In the genomic region with DNA sequence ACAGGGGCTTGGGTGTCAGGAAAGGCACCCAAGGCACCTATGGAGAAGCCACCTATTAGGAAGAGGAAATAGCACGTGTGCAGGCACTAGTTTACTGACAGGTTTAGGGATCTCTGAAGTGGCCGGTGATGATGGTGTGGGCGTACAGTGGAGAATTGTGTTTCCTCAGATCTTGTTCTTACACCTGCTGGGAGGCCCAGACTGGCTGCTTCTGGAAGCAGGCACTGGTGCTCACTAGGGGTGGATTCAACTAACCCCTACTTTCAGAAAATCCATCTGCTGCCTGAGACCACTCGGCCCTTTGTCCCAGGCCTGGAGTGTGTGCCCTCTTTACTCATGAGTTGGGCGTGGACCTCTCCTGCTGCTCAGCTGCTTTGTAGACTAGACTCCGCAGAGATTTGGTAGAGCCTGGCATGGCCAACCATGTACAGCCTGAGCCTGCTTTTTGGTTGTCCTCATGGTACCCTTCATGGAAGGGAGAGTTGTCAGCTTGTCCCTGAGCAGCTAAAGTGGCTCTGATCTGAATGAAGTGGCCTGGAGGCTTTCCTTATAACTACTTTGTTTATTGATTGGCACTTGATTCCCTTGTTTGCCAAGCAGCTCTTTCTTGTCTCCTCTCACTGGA, we compare ENCODE assay signal across 9 cellular contexts. TPM values are rescaled to one million over a fixed set of nuclear protein-coding genes. Genes with fewer than 3 reads are reported as not detected.
A peak's percentile ranks its signal among the peaks of the same experiment; 100 is the strongest.
DNase-seq lines count a peak whose midpoint lies in the region; ATAC-seq, FAIRE-seq and TF ChIP-seq lines count a peak whose summit lies in the region.
"Had no signal": no experiment of that assay in that cellular context is flagged by ENCODE, and none has a peak within 500 bp of the region (broad histone marks: within the 10 kb centered on the region; RNA-seq: fewer than 3 reads in every experiment).

No MANE protein-coding gene starts in this region.

- WGBS in A549 (ENCODE audit: missing lambda C conversion rate), result 74% methylated on average over 6 of the region's 6 CpGs
- WGBS in mammary epithelial cell (ENCODE audit: low coverage, missing lambda C conversion rate), result 56% methylated on average over 6 of the region's 6 CpGs

- no peak for TF ChIP-seq POLR2A in A549 (IDR thresholded peaks at IDR 0.05; ENCODE audit: low read length)

- POLR2A ChIA-PET in A549 (lab: Yijun Ruan, JAX), result no interaction called here

- H3K9me3 ChIP-seq in A549, result no peaks in the 10 kb centered on the region
- no peaks in the 10 kb centered on the region for H3K9me3 ChIP-seq in HUES48 (ENCODE audit: control insufficient read depth, insufficient read depth, low read length)
- no peaks in the 10 kb centered on the region for H3K9me3 ChIP-seq in mammary epithelial cell (replicated peaks; ENCODE audit: insufficient read depth, low read length)
- no peaks in the 10 kb centered on the region for H3K9me3 ChIP-seq in mucosa of stomach (ENCODE audit: control insufficient read depth, low read length)

- H3K4me1 ChIP-seq in A549, result peaks cover 24% of the 10 kb centered on the region; the same call in 2 of the 3 replicates
- H3K4me1 ChIP-seq in HUES48 (ENCODE audit: control insufficient read depth, insufficient read depth, low read length), result peaks cover 2% of the 10 kb centered on the region; the same call in 1 of the 2 replicates
- peaks cover 21% of the 10 kb centered on the region for H3K4me1 ChIP-seq in mammary epithelial cell (ENCODE audit: insufficient read depth, low read length)
- peaks cover 24% of the 10 kb centered on the region for H3K4me1 ChIP-seq in mucosa of stomach (ENCODE audit: control insufficient read depth, insufficient read depth, low read length)

- DNase-seq in A549 (ENCODE audit: low read depth in 1 of 2, low spot score in 1 of 2) (no peak), mammary epithelial cell (no peak), NCI-H2227 (lab: John Stamatoyannopoulos, UW; ENCODE audit: unreplicated experiment) (no peak), NCI-H1417 (lab: John Stamatoyannopoulos, UW) (no peak), GM20000 (ENCODE audit: low spot score) (no peak)
- DNase-seq: NCI-H2107 had no signal

- TF ChIP-seq RAD21 in A549 (conservative IDR thresholded peaks at IDR 0.05 in 1 of 2, IDR thresholded peaks at IDR 0.05 in 1 of 2), result no peak

- peaks cover 64% of the 10 kb centered on the region for H3K36me3 ChIP-seq in HUES48 (ENCODE audit: control insufficient read depth, insufficient read depth, low read length)
- peaks cover 8% of the 10 kb centered on the region for H3K36me3 ChIP-seq in mammary epithelial cell (ENCODE audit: insufficient read depth, low read length)
- H3K36me3 ChIP-seq in mucosa of stomach (ENCODE audit: control insufficient read depth, insufficient read depth, low read length), result peaks cover 12% of the 10 kb centered on the region

- no peak for ATAC-seq in A549
- ATAC-seq in HG02623 (IDR thresholded peaks at IDR 0.05; ENCODE audit: unreplicated experiment), result no peak

- in situ Hi-C loops in mammary epithelial cell (cut with MboI; ENCODE audit: low sequenced_read_pairs in 2 of 2), result no loop called here

- H3K4me2 ChIP-seq in A549, result peak overlapping the region; percentile 99
- peak overlapping the region; percentile 82 for H3K4me2 ChIP-seq in mammary epithelial cell (ENCODE audit: insufficient read depth, low read depth, low read length)

- H3K27me3 ChIP-seq in HUES48 (ENCODE audit: control insufficient read depth, insufficient read depth, low read length), result no peaks in the 10 kb centered on the region
- H3K27me3 ChIP-seq in mammary epithelial cell (ENCODE audit: insufficient read depth, low read length), result no peaks in the 10 kb centered on the region
- H3K27me3 ChIP-seq in mucosa of stomach (ENCODE audit: control insufficient read depth, insufficient read depth, low read length), result no peaks in the 10 kb centered on the region

- CTCF ChIA-PET in A549 (lab: Yijun Ruan, JAX), result interaction anchor here (0.8 to 17.4 kb wide), 7 partner anchors 9 to 206 kb away, joined by 3 to 370 read pairs (median 4); partner anchors contain the start of genes CTRL, NRN1L and PSMB10
- CTCF ChIA-PET in mammary epithelial cell (lab: Charles Lee; ENCODE audit: low non-redundant PET), result interaction anchor here (0.6 kb wide), 1 partner anchor 318 kb away, joined by 3 read pairs; no protein-coding TSS in a partner anchor

- H3K79me2 ChIP-seq in mammary epithelial cell (ENCODE audit: insufficient read depth, low read length), result peaks cover 42% of the 10 kb centered on the region

- H3K27ac ChIP-seq in A549 (peak overlapping the region in 1 of 2 experiments; percentile 97; a peak in 3 of 6 replicates), HUES48 (ENCODE audit: low read depth, low read length) (no peak overlapping the region), mammary epithelial cell (ENCODE audit: insufficient read depth, low read depth, low read length) (peak overlapping the region; percentile 51)

- dilution Hi-C loops in mammary epithelial cell (cut with HindIII; ENCODE audit: low sequenced_read_pairs), result no loop called here

- intact Hi-C loops in mammary epithelial cell (cut with micrococcal nuclease), result loop anchor here (2.0 to 5.0 kb wide), 2 partner anchors 42 to 167 kb away; no protein-coding TSS in a partner anchor

- H3K4me3 ChIP-seq in A549 (peak overlapping the region; percentile 99), HUES48 (ENCODE audit: low read depth, low read length) (peak overlapping the region; percentile 95), mammary epithelial cell (replicated peaks in 1 of 3; ENCODE audit: insufficient read depth in 1 of 3, low read depth in 2 of 3, low read length in 3 of 3) (peak overlapping the region; percentile 55 to 86 (median 67)), mucosa of stomach (ENCODE audit: low read length) (peak overlapping the region; percentile 95)

- H3K9ac ChIP-seq in HUES48 (ENCODE audit: low read depth, low read length) (no peak overlapping the region), mammary epithelial cell (ENCODE audit: insufficient read depth, low read length) (peak overlapping the region; percentile 82), mucosa of stomach (ENCODE audit: low read length) (peak overlapping the region; percentile 93)

- no TSS peak for BruUV-seq in mammary epithelial cell (replicated peaks; lab: Mats Ljungman, UMichigan)

- FAIRE-seq in A549 (lab: Jason Lieb, UNC), result no peak

- peak overlapping the region; percentile 87 for H2AFZ ChIP-seq in mammary epithelial cell (ENCODE audit: low read depth, low read length)

- H4K20me1 ChIP-seq in mammary epithelial cell (ENCODE audit: insufficient read depth, low read length), result no peaks in the 10 kb centered on the region

- TF ChIP-seq CTCF in A549 (IDR thresholded peaks at IDR 0.05), result no peak
- TF ChIP-seq CTCF in mammary epithelial cell (conservative IDR thresholded peaks at IDR 0.05 in 1 of 2, IDR thresholded peaks at IDR 0.05 in 1 of 2; ENCODE audit: extremely low read depth in 1 of 2, insufficient read depth in 1 of 2, low read depth in 1 of 2, low read length in 2 of 2), result no peak
- TF ChIP-seq CTCF in GM20000 (IDR thresholded peaks at IDR 0.05; ENCODE audit: extremely low read depth, missing control alignments), result no peak

- TF ChIP-seq EP300 in A549 (IDR thresholded peaks at IDR 0.05), result no peak

TF ChIP-seq in A549, 52 proteins besides CTCF, POLR2A, EP300 and RAD21:
- no peak for TF ChIP-seq KDM1A (IDR thresholded peaks at IDR 0.05; ENCODE audit: low read depth)
- no peak for TF ChIP-seq RNF2 (IDR thresholded peaks at IDR 0.05; ENCODE audit: borderline replicate concordance, low read depth)
- no peak for TF ChIP-seq ESRRA (IDR thresholded peaks at IDR 0.05; ENCODE audit: borderline replicate concordance, low read length)

RNA-seq across cellular contexts. Expression of gene EDC4, which starts 1.4 kb away (rescaled TPM):
- 21.0 and 35.3 TPM in 2 replicates for polyA plus RNA-seq in A549 (2011; rRNA removed)
- polyA plus RNA-seq in A549 (2012; cell fraction: cytosol; rRNA removed), result 59.8 and 74.8 TPM in 2 replicates
- polyA plus RNA-seq in A549 (2012; cell fraction: nucleus; rRNA removed), result 294 and 395 TPM in 2 replicates
- polyA plus RNA-seq in A549 (2017; fragmentation: RNase III; extraction: RNeasy Plus Mini Kit Qiagen cat#74134 plus additional on column Dnase treatment), result 54.9 to 60.4 TPM (median 58.1 TPM) in 3 replicates
- polyA minus RNA-seq in A549 (2011; rRNA and poly(A)+ RNA removed), result 75.8 and 94.7 TPM in 2 replicates
- total RNA-seq in mammary epithelial cell, result 10 to 100 TPM; 31.5 to 53.9 TPM
- 36.5 TPM for polyA plus RNA-seq in mammary epithelial cell
- polyA minus RNA-seq in mammary epithelial cell, result 143 TPM

RNA-seq across cellular contexts. Expression of gene NRN1L, which starts 10.4 kb away (rescaled TPM):
- polyA plus RNA-seq in A549 (2011; rRNA removed), result 0.22 and 0.34 TPM in 2 replicates
- polyA plus RNA-seq in A549 (2012; cell fraction: cytosol; rRNA removed), result 0.24 and 0.34 TPM in 2 replicates
- 4.4 and 4.6 TPM in 2 replicates for polyA plus RNA-seq in A549 (2012; cell fraction: nucleus; rRNA removed)
- not detected in 3 replicates for polyA plus RNA-seq in A549 (2017; fragmentation: RNase III; extraction: RNeasy Plus Mini Kit Qiagen cat#74134 plus additional on column Dnase treatment)
- polyA minus RNA-seq in A549 (2011; rRNA and poly(A)+ RNA removed), result 0.33 TPM in 1 of 2 replicates, not detected in the other
- under 1 TPM in 1 of 2 donors, not detected in 1; 0.83 TPM for total RNA-seq in mammary epithelial cell
- polyA plus RNA-seq in mammary epithelial cell, result not detected
- not detected for polyA minus RNA-seq in mammary epithelial cell

RNA-seq across cellular contexts. Expression of gene PSKH1, which starts 18.8 kb away (rescaled TPM):
- 15.1 and 18.2 TPM in 2 replicates for polyA plus RNA-seq in A549 (2011; rRNA removed)
- 14.8 and 21.3 TPM in 2 replicates for polyA plus RNA-seq in A549 (2012; cell fraction: cytosol; rRNA removed)
- polyA plus RNA-seq in A549 (2012; cell fraction: nucleus; rRNA removed), result 25.1 and 25.3 TPM in 2 replicates
- polyA plus RNA-seq in A549 (2017; fragmentation: RNase III; extraction: RNeasy Plus Mini Kit Qiagen cat#74134 plus additional on column Dnase treatment), result 14.6 to 15.8 TPM (median 15.7 TPM) in 3 replicates
- 43.4 and 49.6 TPM in 2 replicates for polyA minus RNA-seq in A549 (2011; rRNA and poly(A)+ RNA removed)
- total RNA-seq in mammary epithelial cell, result 10 to 100 TPM; 11.8 to 18.4 TPM
- polyA plus RNA-seq in mammary epithelial cell, result 15.3 TPM
- polyA minus RNA-seq in mammary epithelial cell, result 28.5 TPM

RNA-seq across cellular contexts. Expression of gene CENPT, which starts 26.8 kb away (rescaled TPM):
- polyA plus RNA-seq in A549 (2011; rRNA removed) (18.2 and 19.1 TPM in 2 replicates), A549 (2017; fragmentation: RNase III; extraction: RNeasy Plus Mini Kit Qiagen cat#74134 plus additional on column Dnase treatment) (35.9 to 40.3 TPM (median 36.9 TPM) in 3 replicates), mammary epithelial cell (35.6 TPM)
- polyA plus RNA-seq in A549 (2012; cell fraction: cytosol; rRNA removed), result 40.2 and 42.7 TPM in 2 replicates
- polyA plus RNA-seq in A549 (2012; cell fraction: nucleus; rRNA removed), result 322 and 345 TPM in 2 replicates
- 23.4 and 24.1 TPM in 2 replicates for polyA minus RNA-seq in A549 (2011; rRNA and poly(A)+ RNA removed)
- total RNA-seq in mammary epithelial cell, result 10 to 100 TPM; 27.2 to 48.5 TPM
- polyA minus RNA-seq in mammary epithelial cell, result 25.7 TPM

RNA-seq across cellular contexts. Expression of gene NUTF2, which starts 27.5 kb away (rescaled TPM):
- 168 and 209 TPM in 2 replicates for polyA plus RNA-seq in A549 (2011; rRNA removed)
- 585 and 606 TPM in 2 replicates for polyA plus RNA-seq in A549 (2012; cell fraction: cytosol; rRNA removed)
- 173 and 271 TPM in 2 replicates for polyA plus RNA-seq in A549 (2012; cell fraction: nucleus; rRNA removed)
- 270 to 301 TPM (median 287 TPM) in 3 replicates for polyA plus RNA-seq in A549 (2017; fragmentation: RNase III; extraction: RNeasy Plus Mini Kit Qiagen cat#74134 plus additional on column Dnase treatment)
- 446 and 461 TPM in 2 replicates for polyA minus RNA-seq in A549 (2011; rRNA and poly(A)+ RNA removed)
- 100 to 1,000 TPM; 158 to 198 TPM for total RNA-seq in mammary epithelial cell
- 452 TPM for polyA plus RNA-seq in mammary epithelial cell
- 283 TPM for polyA minus RNA-seq in mammary epithelial cell
